8 cellular contexts compared by ENCODE assay signal in genomic region chr7:142581341-142581740, GRCh38.
DNase-seq lines count a peak whose midpoint lies in the region; ATAC-seq lines count a peak whose summit lies in the region.

No MANE protein-coding gene starts in this region.

- H3K27me3 Mint-ChIP-seq in activated CD8-positive, alpha-beta T cell treated with anti-CD3 and anti-CD28 coated beads, Interleukin-2, amount 10 ng/mL, durations not matched to agents 7 days and 5 days (ENCODE audit: low read depth) = no peaks in the 10 kb centered on the region

- CTCF ChIA-PET in activated CD8-positive, alpha-beta T cell treated with anti-CD3 and anti-CD28 coated beads, Interleukin-2, amount 10 ng/mL, durations not matched to agents 7 days and 5 days (lab: Charles Lee) = interaction anchor here (1.0 to 1.9 kb wide), 8 partner anchors 10 to 197 kb away, joined by 3 to 14 read pairs (median 4); no protein-coding TSS in a partner anchor

- peaks cover 28% of the 10 kb centered on the region for H3K4me1 Mint-ChIP-seq in activated CD8-positive, alpha-beta T cell treated with anti-CD3 and anti-CD28 coated beads, Interleukin-2, amount 10 ng/mL, durations not matched to agents 7 days and 5 days (ENCODE audit: low read depth)

- POLR2A ChIA-PET in activated CD8-positive, alpha-beta T cell treated with anti-CD3 and anti-CD28 coated beads, Interleukin-2, amount 10 ng/mL, durations not matched to agents 7 days and 5 days (lab: Charles Lee) = no interaction called here

- peaks cover 3% of the 10 kb centered on the region for H3K36me3 Mint-ChIP-seq in activated CD8-positive, alpha-beta T cell treated with anti-CD3 and anti-CD28 coated beads, Interleukin-2, amount 10 ng/mL, durations not matched to agents 7 days and 5 days (ENCODE audit: low read depth)

- H3K4me3 Mint-ChIP-seq in activated CD8-positive, alpha-beta T cell treated with anti-CD3 and anti-CD28 coated beads, Interleukin-2, amount 10 ng/mL, durations not matched to agents 7 days and 5 days = peak overlapping the region; percentile 58

- intact Hi-C loops in sciatic nerve (cut with DNase I) = no loop called here

- H3K27ac Mint-ChIP-seq in activated CD8-positive, alpha-beta T cell treated with anti-CD3 and anti-CD28 coated beads, Interleukin-2, amount 10 ng/mL, durations not matched to agents 7 days and 5 days = peak overlapping the region; percentile 75

- DNase-seq in CD1c-positive myeloid dendritic cell (ENCODE audit: extremely low spot score) = peak; percentile 87
- peak; percentile 57 for DNase-seq in activated CD8-positive, alpha-beta T cell treated with anti-CD3 and anti-CD28 coated beads, Interleukin-2, amount 10 ng/mL, durations not matched to agents 7 days and 5 days
- DNase-seq in sciatic nerve (ENCODE audit: low spot score) = no peak
- no peak for DNase-seq in NCI-H1694 treated with DMSO at 0.1 percent for 48 hours (lab: John Stamatoyannopoulos, UW)
- DNase-seq in NCI-H526 (lab: John Stamatoyannopoulos, UW) = no peak
- no peak for DNase-seq in mucosa of gallbladder (ENCODE audit: low spot score)

- H3K9me3 Mint-ChIP-seq in activated CD8-positive, alpha-beta T cell treated with anti-CD3 and anti-CD28 coated beads, Interleukin-2, amount 10 ng/mL, durations not matched to agents 7 days and 5 days (ENCODE audit: insufficient read depth) = no peaks in the 10 kb centered on the region

- peak; percentile 69 for ATAC-seq in GM19372 (IDR thresholded peaks at IDR 0.05; ENCODE audit: low read depth, unreplicated experiment)
- ATAC-seq in HG03280 (IDR thresholded peaks at IDR 0.05; ENCODE audit: unreplicated experiment) = peak; percentile 56
- peak; percentile 88 for ATAC-seq in activated CD8-positive, alpha-beta T cell treated with anti-CD3 and anti-CD28 coated beads, Interleukin-2, amount 10 ng/mL, durations not matched to agents 7 days and 5 days
- ATAC-seq in sciatic nerve = peak; percentile 22

Comparison
In these comparisons a context has a peak if more than half of its experiments do, and no peak if none do; other contexts are left out.
1. DNase-seq: peak in CD1c-positive myeloid dendritic cell (single experiment) and activated CD8-positive, alpha-beta T cell treated with anti-CD3 and anti-CD28 coated beads, Interleukin-2, amount 10 ng/mL, durations not matched to agents 7 days and 5 days (single experiment); none in sciatic nerve (single experiment), NCI-H1694 treated with DMSO at 0.1 percent for 48 hours (single experiment), NCI-H526 (0 of 2) and mucosa of gallbladder (single experiment).
2. ATAC-seq: peak in every context shown above with its lines; median percentile 88 in activated CD8-positive, alpha-beta T cell treated with anti-CD3 and anti-CD28 coated beads, Interleukin-2, amount 10 ng/mL, durations not matched to agents 7 days and 5 days; 69 in GM19372; 56 in HG03280; 22 in sciatic nerve.